ENCODE assay signal across 8 cellular contexts in genomic region chr14:87745507-87746118, GRCh38.
A peak's percentile ranks its signal among the peaks of the same experiment; 100 is the strongest.
DNase-seq lines count a peak whose midpoint lies in the region; TF ChIP-seq lines count a peak whose summit lies in the region.

No MANE protein-coding gene starts in this region.

- no peaks in the 10 kb centered on the region for H3K9me3 ChIP-seq in A673 (ENCODE audit: low read depth, low read length, poor library complexity, severe bottlenecking)
- no peaks in the 10 kb centered on the region for H3K9me3 ChIP-seq in HEK293 (ENCODE audit: control insufficient read depth, insufficient read depth, low read depth, low read length)
- H3K9me3 ChIP-seq in ascending aorta, result no peaks in the 10 kb centered on the region

- H3K27ac Mint-ChIP-seq in brain (no peak overlapping the region), mesothelial cell of epicardium (no peak overlapping the region)

- H3K36me3 ChIP-seq in A673 (ENCODE audit: insufficient read depth, low read length, poor library complexity, severe bottlenecking), result no peaks in the 10 kb centered on the region
- no peaks in the 10 kb centered on the region for H3K36me3 ChIP-seq in HEK293 (ENCODE audit: control insufficient read depth in 2 of 2, insufficient read depth in 1 of 2, low read length in 2 of 2)
- no peaks in the 10 kb centered on the region for H3K36me3 ChIP-seq in ascending aorta

- H3K27me3 ChIP-seq in A673 (replicated peaks; ENCODE audit: insufficient read depth, low read depth, low read length, poor library complexity), result no peaks in the 10 kb centered on the region
- H3K27me3 ChIP-seq in ascending aorta, result no peaks in the 10 kb centered on the region

- H3K4me3 ChIP-seq in A673 (ENCODE audit: low read depth, low read length, poor library complexity, severe bottlenecking) (no peak overlapping the region), HEK293 (ENCODE audit: low read depth, low read length) (no peak overlapping the region), ascending aorta (no peak overlapping the region)

- peak; percentile 68 for TF ChIP-seq CTCF in A673 (conservative IDR thresholded peaks at IDR 0.05; ENCODE audit: low read depth, low read length)
- no peak for TF ChIP-seq CTCF in HEK293 (tag by site-specific recombination; IDR thresholded peaks at IDR 0.05)
- peak; percentile 58 to 65 for TF ChIP-seq CTCF in brain (conservative IDR thresholded peaks at IDR 0.05)
- TF ChIP-seq CTCF in mesothelial cell of epicardium (IDR thresholded peaks at IDR 0.05; ENCODE audit: unreplicated experiment), result peak; percentile 47
- peak in 1 of 3 experiments; percentile 39 for TF ChIP-seq CTCF in ascending aorta (IDR thresholded peaks at IDR 0.05)

- H3K4me1 Mint-ChIP-seq in brain (peaks cover 9% of the 10 kb centered on the region), mesothelial cell of epicardium (no peaks in the 10 kb centered on the region)

- H3K36me3 Mint-ChIP-seq in brain (no peaks in the 10 kb centered on the region), mesothelial cell of epicardium (no peaks in the 10 kb centered on the region)

- CTCF ChIA-PET in A673 (lab: Charles Lee), result interaction anchor here (0.8 to 1.0 kb wide), 2 partner anchors 150 to 633 kb away, joined by 3 to 5 read pairs; no protein-coding TSS in a partner anchor
- CTCF ChIA-PET in HEK293 (lab: Yijun Ruan, JAX), result interaction anchor here (0.5 to 2.7 kb wide), 21 partner anchors 9 to 455 kb away, joined by 3 to 12 read pairs (median 4); no protein-coding TSS in a partner anchor

- peaks cover 3% of the 10 kb centered on the region for H3K27me3 Mint-ChIP-seq in brain
- peaks cover 8% of the 10 kb centered on the region for H3K27me3 Mint-ChIP-seq in mesothelial cell of epicardium (ENCODE audit: low read depth)

- intact Hi-C loops in A673 (cut with micrococcal nuclease; ENCODE audit: unreplicated experiment), result loop anchor here (1.0 kb wide), 1 partner anchor 150 kb away; no protein-coding TSS in a partner anchor
- intact Hi-C loops in ascending aorta (cut with DNase I), result no loop called here

- H3K4me3 Mint-ChIP-seq in brain (no peak overlapping the region), mesothelial cell of epicardium (no peak overlapping the region)

- no TSS peak for BruUV-seq in A673 (replicated peaks; lab: Mats Ljungman, UMichigan)

- H3K27ac ChIP-seq in A673 (ENCODE audit: low read depth, low read length, poor library complexity, severe bottlenecking) (no peak overlapping the region), HEK293 (ENCODE audit: extremely low read depth, low read depth, low read length) (no peak overlapping the region), ascending aorta (no peak overlapping the region)

- POLR2A ChIA-PET in A673 (lab: Charles Lee; ENCODE audit: low non-redundant PET), result no interaction called here
- POLR2A ChIA-PET in HEK293 (lab: Yijun Ruan, JAX), result no interaction called here

- DNase-seq in A673 (ENCODE audit: low spot score) (peak; percentile 54), ELF-1 (ENCODE audit: low read depth, low spot score) (peak; percentile 63), NCI-H1417 treated with DMSO at 0.1 percent for 48 hours (lab: John Stamatoyannopoulos, UW) (peak; percentile 30), mesothelial cell of epicardium (ENCODE audit: low spot score in 2 of 2, unreplicated experiment in 2 of 2) (no peak), ascending aorta (ENCODE audit: low spot score in 2 of 2) (no peak)
- DNase-seq in stimulated activated naive CD4-positive, alpha-beta T cell treated with Interleukin-2 at 50 U/mL for 16 hours (lab: John Stamatoyannopoulos, UW), result no peak

- H3K9me3 Mint-ChIP-seq in brain, result peaks cover 0 to 3% (median 2%) of the 10 kb centered on the region in 5 experiments
- peaks cover 7% of the 10 kb centered on the region for H3K9me3 Mint-ChIP-seq in mesothelial cell of epicardium

- H3K4me1 ChIP-seq in A673 (ENCODE audit: insufficient read depth, low read length, poor library complexity, severe bottlenecking) (no peaks in the 10 kb centered on the region), HEK293 (ENCODE audit: control insufficient read depth, insufficient read depth, low read length) (no peaks in the 10 kb centered on the region), ascending aorta (no peaks in the 10 kb centered on the region)

TF ChIP-seq in HEK293, 187 proteins besides CTCF, POLR2A, EP300 and RAD21:
- TF ChIP-seq ZNF654 (tag by site-specific recombination; IDR thresholded peaks at IDR 0.05; ENCODE audit: low read depth), result peak; percentile 16; the same call in 1 of the 2 replicates
- no peak for TF ChIP-seq ZNF558 (tag by site-specific recombination; IDR thresholded peaks at IDR 0.05)

Comparison
In these comparisons a context has a peak if more than half of its experiments do, and no peak if none do; other contexts are left out.
1. DNase-seq: peak in A673 (single experiment), ELF-1 (single experiment) and NCI-H1417 treated with DMSO at 0.1 percent for 48 hours (single experiment); none in mesothelial cell of epicardium (0 of 2), stimulated activated naive CD4-positive, alpha-beta T cell treated with Interleukin-2 at 50 U/mL for 16 hours (single experiment) and ascending aorta (0 of 2).